In genomic region chr2:158391876-158392275, GRCh38 we compare ENCODE assay signal across 12 cellular contexts.
DNase-seq lines count a peak whose midpoint lies in the region; ATAC-seq, FAIRE-seq and TF ChIP-seq lines count a peak whose summit lies in the region.
"Had no signal": no experiment of that assay in that cellular context is flagged by ENCODE, and none has a peak within 500 bp of the region (broad histone marks: within the 10 kb centered on the region; RNA-seq: fewer than 3 reads in every experiment).

No MANE protein-coding gene starts in this region.

- DNase-seq in AG08395 (ENCODE audit: low spot score) (peak; percentile 6), EH (ENCODE audit: low read depth) (peak; percentile 42), RCC 7860 (ENCODE audit: low spot score) (peak; percentile 52), fibroblast of mammary gland (ENCODE audit: low read depth) (peak; percentile 25), HuH-7 (ENCODE audit: low spot score) (no peak), NCI-H1092 treated with DMSO at 0.1 percent for 48 hours (lab: John Stamatoyannopoulos, UW) (no peak)
- DNase-seq: activated effector memory CD4-positive, alpha-beta T cell treated with Interleukin-2 at 50 U/mL for 16 hours; psoas muscle; thyroid gland had no signal

- FAIRE-seq in RCC 7860 (lab: Jason Lieb, UNC): no peak

- no peak for TF ChIP-seq CTCF in fibroblast of mammary gland (conservative IDR thresholded peaks at IDR 0.05; ENCODE audit: control insufficient read depth, insufficient read depth, low read depth, low read length)

- no peak overlapping the region for H3K4me3 ChIP-seq in fibroblast of mammary gland (ENCODE audit: control insufficient read depth, low read depth, low read length)
- H3K4me3 ChIP-seq: lung, psoas muscle, thyroid gland had no signal

- no peak for ATAC-seq in GM19035 (IDR thresholded peaks at IDR 0.05; ENCODE audit: unreplicated experiment)
- ATAC-seq in GM21825 (IDR thresholded peaks at IDR 0.05; ENCODE audit: unreplicated experiment): no peak
- ATAC-seq: psoas muscle had no signal

Comparison
In these comparisons a context has a peak if more than half of its experiments do, and no peak if none do; other contexts are left out.
1. DNase-seq: peak in AG08395 (single experiment), EH (single experiment), RCC 7860 (single experiment) and fibroblast of mammary gland (single experiment); none in HuH-7 (single experiment) and NCI-H1092 treated with DMSO at 0.1 percent for 48 hours (single experiment).